ENCODE assay signal across 1 cellular context in the genomic region with DNA sequence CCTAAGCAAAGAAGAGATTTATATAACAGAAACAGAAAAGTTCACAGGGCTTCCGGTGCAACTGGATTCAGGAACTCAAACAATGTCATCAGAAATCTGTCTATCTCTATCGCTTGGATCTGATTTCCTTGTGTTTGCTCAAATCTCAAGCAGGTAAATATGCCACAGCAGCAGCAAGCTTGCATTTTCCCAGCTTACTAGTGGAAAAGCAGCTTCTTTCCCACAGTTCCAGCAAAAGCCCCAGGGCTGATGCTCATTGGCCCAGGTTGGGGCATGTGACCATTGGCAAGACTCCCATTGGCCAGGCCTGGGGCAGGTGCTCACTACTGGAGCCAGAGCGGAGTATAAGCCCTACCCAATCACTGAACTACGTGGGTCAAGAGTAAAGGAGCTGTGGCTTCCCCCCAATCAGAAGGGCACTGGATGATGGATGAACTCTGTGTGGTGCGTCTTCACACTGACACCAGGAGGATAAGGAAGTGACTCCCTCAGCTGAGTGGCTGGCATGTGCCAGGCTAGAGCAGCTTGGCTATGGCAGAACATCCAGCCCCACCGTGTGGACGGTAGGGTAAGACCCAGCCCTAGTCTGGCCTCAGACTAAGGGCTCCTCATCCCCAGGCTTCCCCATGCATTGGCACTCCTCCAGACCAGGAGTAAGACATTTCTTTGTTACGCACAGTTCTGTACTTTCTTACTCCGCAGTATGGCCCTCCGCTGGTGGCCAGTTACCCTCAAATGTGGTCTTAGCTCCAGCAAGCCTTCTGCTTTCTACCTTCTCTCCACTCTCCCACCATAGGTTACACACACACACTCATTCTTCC.
TF ChIP-seq lines count a peak whose summit lies in the region.

No MANE protein-coding gene starts in this region.

TF ChIP-seq in GM12878, 131 proteins besides CTCF, POLR2A, EP300 and RAD21 (continued from another document):
- TF ChIP-seq, protein P1, sequence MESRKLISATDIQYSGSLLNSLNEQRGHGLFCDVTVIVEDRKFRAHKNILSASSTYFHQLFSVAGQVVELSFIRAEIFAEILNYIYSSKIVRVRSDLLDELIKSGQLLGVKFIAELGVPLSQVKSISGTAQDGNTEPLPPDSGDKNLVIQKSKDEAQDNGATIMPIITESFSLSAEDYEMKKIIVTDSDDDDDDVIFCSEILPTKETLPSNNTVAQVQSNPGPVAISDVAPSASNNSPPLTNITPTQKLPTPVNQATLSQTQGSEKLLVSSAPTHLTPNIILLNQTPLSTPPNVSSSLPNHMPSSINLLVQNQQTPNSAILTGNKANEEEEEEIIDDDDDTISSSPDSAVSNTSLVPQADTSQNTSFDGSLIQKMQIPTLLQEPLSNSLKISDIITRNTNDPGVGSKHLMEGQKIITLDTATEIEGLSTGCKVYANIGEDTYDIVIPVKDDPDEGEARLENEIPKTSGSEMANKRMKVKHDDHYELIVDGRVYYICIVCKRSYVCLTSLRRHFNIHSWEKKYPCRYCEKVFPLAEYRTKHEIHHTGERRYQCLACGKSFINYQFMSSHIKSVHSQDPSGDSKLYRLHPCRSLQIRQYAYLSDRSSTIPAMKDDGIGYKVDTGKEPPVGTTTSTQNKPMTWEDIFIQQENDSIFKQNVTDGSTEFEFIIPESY (IDR thresholded peaks at IDR 0.05) = no peak
- TF ChIP-seq, protein P2, sequence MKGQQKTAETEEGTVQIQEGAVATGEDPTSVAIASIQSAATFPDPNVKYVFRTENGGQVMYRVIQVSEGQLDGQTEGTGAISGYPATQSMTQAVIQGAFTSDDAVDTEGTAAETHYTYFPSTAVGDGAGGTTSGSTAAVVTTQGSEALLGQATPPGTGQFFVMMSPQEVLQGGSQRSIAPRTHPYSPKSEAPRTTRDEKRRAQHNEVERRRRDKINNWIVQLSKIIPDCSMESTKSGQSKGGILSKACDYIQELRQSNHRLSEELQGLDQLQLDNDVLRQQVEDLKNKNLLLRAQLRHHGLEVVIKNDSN (IDR thresholded peaks at IDR 0.05; ENCODE audit: borderline replicate concordance, extremely low read length, insufficient read depth, low read depth, low read length) = peak; percentile 64
